ENCODE assay signal across 8 cellular contexts in genomic region chr1:43531453-43531905, GRCh38. TPM values are rescaled to one million over a fixed set of nuclear protein-coding genes. Genes with fewer than 3 reads are reported as not detected.
DNase-seq lines count a peak whose midpoint lies in the region; ATAC-seq and FAIRE-seq lines count a peak whose summit lies in the region.

No MANE protein-coding gene starts in this region.

- DNase-seq in NCI-H1417 (lab: John Stamatoyannopoulos, UW), result peak in 2 of 3 experiments; percentile 52 to 56
- DNase-seq in NCI-H1417 treated with DMSO at 0.1 percent for 48 hours (lab: John Stamatoyannopoulos, UW), result no peak
- no peak for DNase-seq in NT2/D1 (ENCODE audit: low read depth, low spot score)
- DNase-seq in mesenchymal stem cell, result peak; percentile 35
- DNase-seq in urothelium cell line (ENCODE audit: low spot score), result peak; percentile 80

- H3K36me3 Mint-ChIP-seq in dendritic cell treated with granulocyte-macrophage colony-stimulating factor and Interleukin-4, amounts not matched to agents 40 ng/mL and 50 ng/mL, for 4 days (ENCODE audit: low read depth), result no peaks in the 10 kb centered on the region

- peaks cover 13% of the 10 kb centered on the region for H3K4me1 Mint-ChIP-seq in dendritic cell treated with granulocyte-macrophage colony-stimulating factor and Interleukin-4, amounts not matched to agents 40 ng/mL and 50 ng/mL, for 4 days (ENCODE audit: low read depth)

- peak overlapping the region; percentile 74 for H3K4me3 Mint-ChIP-seq in dendritic cell treated with granulocyte-macrophage colony-stimulating factor and Interleukin-4, amounts not matched to agents 40 ng/mL and 50 ng/mL, for 4 days

- H3K4me1 ChIP-seq in NT2/D1 (ENCODE audit: insufficient read depth, insufficient read length) (peaks cover 16% of the 10 kb centered on the region), mesenchymal stem cell (ENCODE audit: control insufficient read depth, insufficient read depth, low read depth, low read length) (peaks cover 12% of the 10 kb centered on the region)

- H2BK5ac ChIP-seq in mesenchymal stem cell (ENCODE audit: low read depth, low read length, poor library complexity, severe bottlenecking), result no peak overlapping the region

- H3K4me3 ChIP-seq in NT2/D1 (ENCODE audit: insufficient read length, low read depth) (peak overlapping the region; percentile 79), mesenchymal stem cell (ENCODE audit: insufficient read depth in 1 of 2, low read depth in 1 of 2, low read length in 2 of 2) (peak overlapping the region; percentile 78 to 86)

- under 1% methylated on average over 61 of the region's 63 CpGs for WGBS in mesenchymal stem cell

- H3K27me3 Mint-ChIP-seq in dendritic cell treated with granulocyte-macrophage colony-stimulating factor and Interleukin-4, amounts not matched to agents 40 ng/mL and 50 ng/mL, for 4 days, result peaks cover 50% of the 10 kb centered on the region

- H2AFZ ChIP-seq in mesenchymal stem cell (ENCODE audit: low read depth, low read length), result peak overlapping the region; percentile 66

- H3K27ac Mint-ChIP-seq in dendritic cell treated with granulocyte-macrophage colony-stimulating factor and Interleukin-4, amounts not matched to agents 40 ng/mL and 50 ng/mL, for 4 days, result peak overlapping the region; percentile 4

- H3K27me3 ChIP-seq in NT2/D1 (ENCODE audit: insufficient read depth, insufficient read length), result peaks cover 9% of the 10 kb centered on the region
- peaks cover 0 to 8% of the 10 kb centered on the region in 2 experiments for H3K27me3 ChIP-seq in mesenchymal stem cell (ENCODE audit: control insufficient read depth in 1 of 2, insufficient read depth in 1 of 2, low read length in 2 of 2)

- peak overlapping the region; percentile 83 for H3K9ac ChIP-seq in NT2/D1 (ENCODE audit: insufficient read length, low read depth)
- peak overlapping the region; percentile 82 for H3K9ac ChIP-seq in mesenchymal stem cell (ENCODE audit: low read length)

- no peaks in the 10 kb centered on the region for H3K9me3 ChIP-seq in NT2/D1 (ENCODE audit: insufficient read depth, low read length)
- H3K9me3 ChIP-seq in mesenchymal stem cell (ENCODE audit: control insufficient read depth, low read length), result no peaks in the 10 kb centered on the region

- H3K4ac ChIP-seq in mesenchymal stem cell (ENCODE audit: low read depth in 1 of 2, low read length in 2 of 2), result peak overlapping the region in 1 of 2 experiments; percentile 47

- peaks cover 17% of the 10 kb centered on the region for H3K36me3 ChIP-seq in NT2/D1 (ENCODE audit: insufficient read depth, insufficient read length, low read length)
- no peaks in the 10 kb centered on the region for H3K36me3 ChIP-seq in mesenchymal stem cell (ENCODE audit: control insufficient read depth in 1 of 2, insufficient read depth in 2 of 2, low read depth in 1 of 2, low read length in 2 of 2)

- peak overlapping the region; percentile 84 for H2BK15ac ChIP-seq in mesenchymal stem cell (ENCODE audit: low read depth, poor library complexity, severe bottlenecking)

- no peak overlapping the region for H3K27ac ChIP-seq in mesenchymal stem cell (ENCODE audit: low read length, poor library complexity, severe bottlenecking)

- H2AK5ac ChIP-seq in mesenchymal stem cell (ENCODE audit: low read length, severe bottlenecking), result no peak overlapping the region

- ATAC-seq in HG03460 (IDR thresholded peaks at IDR 0.05; ENCODE audit: unreplicated experiment) (no peak), GM18907 (IDR thresholded peaks at IDR 0.05; ENCODE audit: unreplicated experiment) (no peak)

- intact Hi-C loops in dendritic cell treated with granulocyte-macrophage colony-stimulating factor and Interleukin-4, amounts not matched to agents 40 ng/mL and 50 ng/mL, for 4 days (cut with micrococcal nuclease), result loop anchor here (2.0 to 5.0 kb wide), 2 partner anchors 403 to 516 kb away; no protein-coding TSS in a partner anchor

- peak overlapping the region; percentile 52 for H4K91ac ChIP-seq in mesenchymal stem cell (ENCODE audit: low read length)

- H3K14ac ChIP-seq in mesenchymal stem cell (ENCODE audit: low read length in 2 of 2), result peak overlapping the region in 1 of 2 experiments; percentile 94

- no peak overlapping the region for H3K23ac ChIP-seq in mesenchymal stem cell (ENCODE audit: low read length in 2 of 2)

- peak overlapping the region; percentile 36 for H4K8ac ChIP-seq in mesenchymal stem cell (ENCODE audit: low read length)

- no peaks in the 10 kb centered on the region for H3K9me3 Mint-ChIP-seq in dendritic cell treated with granulocyte-macrophage colony-stimulating factor and Interleukin-4, amounts not matched to agents 40 ng/mL and 50 ng/mL, for 4 days

- H2BK12ac ChIP-seq in mesenchymal stem cell (ENCODE audit: low read length in 2 of 2), result peak overlapping the region in 1 of 2 experiments; percentile 10

- H3K79me1 ChIP-seq in mesenchymal stem cell (replicated peaks; ENCODE audit: low read length, poor library complexity, severe bottlenecking), result peaks cover 27% of the 10 kb centered on the region

- peak overlapping the region; percentile 97 for H3K4me2 ChIP-seq in mesenchymal stem cell (ENCODE audit: low read length, poor library complexity, severe bottlenecking)

- peak; percentile 55 for FAIRE-seq in urothelium cell line (lab: Jason Lieb, UNC)

- H3K18ac ChIP-seq in mesenchymal stem cell (ENCODE audit: low read depth in 1 of 2, low read length in 2 of 2), result peak overlapping the region; percentile 66 to 88

- H2BK120ac ChIP-seq in mesenchymal stem cell (ENCODE audit: low read depth, low read length), result peak overlapping the region; percentile 45

RNA-seq across cellular contexts. Expression of gene PTPRF, which starts 0.8 kb away (rescaled TPM):
- polyA plus RNA-seq in mesenchymal stem cell (2013, experiment 1 of 2), result 51.3 TPM
- 51.0 TPM for polyA plus RNA-seq in mesenchymal stem cell (2013, experiment 2 of 2)

Comparison
In these comparisons a context has a peak if more than half of its experiments do, and no peak if none do; other contexts are left out.
1. DNase-seq: peak in NCI-H1417 (2 of 3), mesenchymal stem cell (single experiment) and urothelium cell line (single experiment); none in NCI-H1417 treated with DMSO at 0.1 percent for 48 hours (single experiment) and NT2/D1 (single experiment).